18 cellular contexts compared by ENCODE assay signal in genomic region chr20:11901127-11901526, GRCh38. TPM values are rescaled to one million over a fixed set of nuclear protein-coding genes. Genes with fewer than 3 reads are reported as not detected.
A peak's percentile ranks its signal among the peaks of the same experiment; 100 is the strongest.
DNase-seq lines count a peak whose midpoint lies in the region; ATAC-seq and TF ChIP-seq lines count a peak whose summit lies in the region.
"Had no signal": no experiment of that assay in that cellular context is flagged by ENCODE, and none has a peak within 500 bp of the region (broad histone marks: within the 10 kb centered on the region; RNA-seq: fewer than 3 reads in every experiment).

No MANE protein-coding gene starts in this region.

- H3F3A ChIP-seq in smooth muscle cell (ENCODE audit: low read depth) = peaks cover 9% of the 10 kb centered on the region

- H3K27ac ChIP-seq in SJCRH30 (no peak overlapping the region), smooth muscle cell (ENCODE audit: low read depth) (peak overlapping the region; percentile 85)
- H3K27ac ChIP-seq: KMS-11, tibial artery had no signal

- H3K36me3 ChIP-seq in SJCRH30 (no peaks in the 10 kb centered on the region), smooth muscle cell (ENCODE audit: low read depth) (no peaks in the 10 kb centered on the region)
- H3K36me3 ChIP-seq: tibial artery had no signal

- WGBS in smooth muscle cell (ENCODE audit: low lambda C conversion rate) = 29% methylated on average over 3 of the region's 3 CpGs

- H3K9me3 ChIP-seq in SJCRH30 (replicated peaks) (no peaks in the 10 kb centered on the region), smooth muscle cell (replicated peaks; ENCODE audit: low read depth) (no peaks in the 10 kb centered on the region)
- H3K9me3 ChIP-seq: tibial artery had no signal

- H3K9me3 Mint-ChIP-seq in activated naive CD4-positive, alpha-beta T cell treated with anti-CD3 and anti-CD28 coated beads, Interleukin-2, amount 10 ng/mL, durations not matched to agents 7 days and 5 days = peaks cover 5% of the 10 kb centered on the region
- H3K9me3 Mint-ChIP-seq in activated naive CD4-positive, alpha-beta T cell treated with anti-CD3 and anti-CD28 coated beads for 36 hours = peaks cover 2% of the 10 kb centered on the region
- H3K9me3 Mint-ChIP-seq in activated T-helper 2 cell treated with anti-CD3 and anti-CD28 coated beads, Interferon-gamma antibody, Interleukin-2, Interleukin-4, amounts not matched to agents 10 μg/mL and 5 μg/mL and 100 μg/mL, durations not matched to agents 14 hours and 24 hours and 36 hours = peaks cover 3% of the 10 kb centered on the region
- H3K9me3 Mint-ChIP-seq: activated CD8-positive, alpha-beta T cell treated with anti-CD3 and anti-CD28 coated beads for 36 hours had no signal

- peaks cover 11% of the 10 kb centered on the region for H3K4me1 ChIP-seq in SJCRH30
- peaks cover 27% of the 10 kb centered on the region for H3K4me1 ChIP-seq in smooth muscle cell (ENCODE audit: low read depth)

- H3K27me3 Mint-ChIP-seq in activated naive CD4-positive, alpha-beta T cell treated with anti-CD3 and anti-CD28 coated beads, Interleukin-2, amount 10 ng/mL, durations not matched to agents 7 days and 5 days = no peaks in the 10 kb centered on the region
- H3K27me3 Mint-ChIP-seq in activated naive CD4-positive, alpha-beta T cell treated with anti-CD3 and anti-CD28 coated beads for 36 hours (ENCODE audit: low read depth) = peaks cover 4% of the 10 kb centered on the region
- no peaks in the 10 kb centered on the region for H3K27me3 Mint-ChIP-seq in activated T-helper 2 cell treated with anti-CD3 and anti-CD28 coated beads, Interferon-gamma antibody, Interleukin-2, Interleukin-4, amounts not matched to agents 10 μg/mL and 5 μg/mL and 100 μg/mL, durations not matched to agents 14 hours and 24 hours and 36 hours (ENCODE audit: low read depth)
- H3K27me3 Mint-ChIP-seq: activated CD8-positive, alpha-beta T cell treated with anti-CD3 and anti-CD28 coated beads for 36 hours had no signal

- H3K27ac Mint-ChIP-seq in activated naive CD4-positive, alpha-beta T cell treated with anti-CD3 and anti-CD28 coated beads, Interleukin-2, amount 10 ng/mL, durations not matched to agents 7 days and 5 days = peak overlapping the region; percentile 11
- H3K27ac Mint-ChIP-seq in activated naive CD4-positive, alpha-beta T cell treated with anti-CD3 and anti-CD28 coated beads for 36 hours = no peak overlapping the region
- no peak overlapping the region for H3K27ac Mint-ChIP-seq in activated T-helper 2 cell treated with anti-CD3 and anti-CD28 coated beads, Interferon-gamma antibody, Interleukin-2, Interleukin-4, amounts not matched to agents 10 μg/mL and 5 μg/mL and 100 μg/mL, durations not matched to agents 14 hours and 24 hours and 36 hours
- H3K27ac Mint-ChIP-seq: activated CD8-positive, alpha-beta T cell treated with anti-CD3 and anti-CD28 coated beads for 36 hours; activated naive CD4-positive, alpha-beta T cell treated with anti-CD3 and anti-CD28 coated beads, Interleukin-2, amount 50 U/mL, for 24 hours had no signal

- peaks cover 2% of the 10 kb centered on the region for H3K4me1 Mint-ChIP-seq in activated naive CD4-positive, alpha-beta T cell treated with anti-CD3 and anti-CD28 coated beads, Interleukin-2, amount 10 ng/mL, durations not matched to agents 7 days and 5 days
- H3K4me1 Mint-ChIP-seq in activated naive CD4-positive, alpha-beta T cell treated with anti-CD3 and anti-CD28 coated beads for 36 hours (ENCODE audit: low read depth) = peaks cover 2% of the 10 kb centered on the region
- peaks cover 3% of the 10 kb centered on the region for H3K4me1 Mint-ChIP-seq in activated T-helper 2 cell treated with anti-CD3 and anti-CD28 coated beads, Interferon-gamma antibody, Interleukin-2, Interleukin-4, amounts not matched to agents 10 μg/mL and 5 μg/mL and 100 μg/mL, durations not matched to agents 14 hours and 24 hours and 36 hours (ENCODE audit: low read depth)
- H3K4me1 Mint-ChIP-seq: activated naive CD4-positive, alpha-beta T cell treated with anti-CD3 and anti-CD28 coated beads, Interleukin-2, amount 50 U/mL, for 24 hours had no signal

- H3K4me3 Mint-ChIP-seq in activated naive CD4-positive, alpha-beta T cell treated with anti-CD3 and anti-CD28 coated beads, Interleukin-2, amount 10 ng/mL, durations not matched to agents 7 days and 5 days = no peak overlapping the region
- H3K4me3 Mint-ChIP-seq in activated naive CD4-positive, alpha-beta T cell treated with anti-CD3 and anti-CD28 coated beads for 36 hours = no peak overlapping the region
- H3K4me3 Mint-ChIP-seq in activated T-helper 2 cell treated with anti-CD3 and anti-CD28 coated beads, Interferon-gamma antibody, Interleukin-2, Interleukin-4, amounts not matched to agents 10 μg/mL and 5 μg/mL and 100 μg/mL, durations not matched to agents 14 hours and 24 hours and 36 hours (ENCODE audit: low read depth) = no peak overlapping the region
- H3K4me3 Mint-ChIP-seq: activated CD8-positive, alpha-beta T cell treated with anti-CD3 and anti-CD28 coated beads for 36 hours; activated naive CD4-positive, alpha-beta T cell treated with anti-CD3 and anti-CD28 coated beads, Interleukin-2, amount 50 U/mL, for 24 hours; neural crest cell had no signal

- H3K4me3 ChIP-seq in SJCRH30 (no peak overlapping the region), smooth muscle cell (no peak overlapping the region)
- H3K4me3 ChIP-seq: tibial artery had no signal

- H3K4me2 ChIP-seq in smooth muscle cell = peak overlapping the region; percentile 45
- H3K4me2 ChIP-seq: KMS-11 had no signal

- TF ChIP-seq CTCF in smooth muscle cell (IDR thresholded peaks at IDR 0.05; ENCODE audit: borderline replicate concordance, insufficient read depth, poor library complexity, severe bottlenecking) = no peak

- no peak overlapping the region for H2AFZ ChIP-seq in smooth muscle cell (ENCODE audit: low read depth)

- CTCF ChIA-PET in activated naive CD4-positive, alpha-beta T cell treated with anti-CD3 and anti-CD28 coated beads, Interleukin-2, amount 10 ng/mL, durations not matched to agents 7 days and 5 days (lab: Charles Lee) = no interaction called here
- CTCF ChIA-PET in activated naive CD4-positive, alpha-beta T cell treated with anti-CD3 and anti-CD28 coated beads for 36 hours (lab: Charles Lee) = no interaction called here

- H3K9ac ChIP-seq in smooth muscle cell (ENCODE audit: low read depth) = no peak overlapping the region
- H3K9ac ChIP-seq: KMS-11 had no signal

- DNase-seq in activated naive CD4-positive, alpha-beta T cell treated with anti-CD3 and anti-CD28 coated beads, Interleukin-2, amount 10 ng/mL, durations not matched to agents 7 days and 5 days = no peak
- no peak for DNase-seq in activated naive CD4-positive, alpha-beta T cell treated with anti-CD3 and anti-CD28 coated beads for 36 hours
- DNase-seq in SJCRH30 = peak; percentile 22 to 52
- DNase-seq in fibroblast of peridontal ligament (ENCODE audit: extremely low read depth) = peak; percentile 47
- DNase-seq in smooth muscle cell (lab: John Stamatoyannopoulos, UW; ENCODE audit: unreplicated experiment) = no peak
- no peak for DNase-seq in activated T-helper 2 cell treated with anti-CD3 and anti-CD28 coated beads, Interferon-gamma antibody, Interleukin-2, Interleukin-4, amounts not matched to agents 10 μg/mL and 5 μg/mL and 100 μg/mL, durations not matched to agents 14 hours and 24 hours and 36 hours (ENCODE audit: low spot score)
- DNase-seq: 8988T; activated CD8-positive, alpha-beta T cell treated with anti-CD3 and anti-CD28 coated beads for 36 hours; DMS153; glutamatergic neuron; left ventricle myocardium superior; T-helper 2 cell; tibial artery had no signal

- H3K36me3 Mint-ChIP-seq in activated naive CD4-positive, alpha-beta T cell treated with anti-CD3 and anti-CD28 coated beads, Interleukin-2, amount 10 ng/mL, durations not matched to agents 7 days and 5 days = no peaks in the 10 kb centered on the region
- no peaks in the 10 kb centered on the region for H3K36me3 Mint-ChIP-seq in activated naive CD4-positive, alpha-beta T cell treated with anti-CD3 and anti-CD28 coated beads for 36 hours (ENCODE audit: low read depth)
- H3K36me3 Mint-ChIP-seq in activated T-helper 2 cell treated with anti-CD3 and anti-CD28 coated beads, Interferon-gamma antibody, Interleukin-2, Interleukin-4, amounts not matched to agents 10 μg/mL and 5 μg/mL and 100 μg/mL, durations not matched to agents 14 hours and 24 hours and 36 hours (ENCODE audit: low read depth) = no peaks in the 10 kb centered on the region

- no peak for ATAC-seq in HG02884 (IDR thresholded peaks at IDR 0.05; ENCODE audit: unreplicated experiment)
- no peak for ATAC-seq in HG03378 (IDR thresholded peaks at IDR 0.05; ENCODE audit: unreplicated experiment)
- ATAC-seq: activated CD8-positive, alpha-beta T cell treated with anti-CD3 and anti-CD28 coated beads for 36 hours; left ventricle myocardium superior had no signal

- peaks cover 91% of the 10 kb centered on the region for H3K79me2 ChIP-seq in smooth muscle cell (ENCODE audit: low read depth)

- H3K27me3 ChIP-seq in SJCRH30 = no peaks in the 10 kb centered on the region
- no peaks in the 10 kb centered on the region for H3K27me3 ChIP-seq in smooth muscle cell (ENCODE audit: low read depth)
- H3K27me3 ChIP-seq: tibial artery had no signal

- peaks cover 37% of the 10 kb centered on the region for H4K20me1 ChIP-seq in smooth muscle cell (ENCODE audit: low read depth)

- intact Hi-C loops in activated naive CD4-positive, alpha-beta T cell treated with anti-CD3 and anti-CD28 coated beads for 36 hours (cut with micrococcal nuclease) = no loop called here
- intact Hi-C loops in activated T-helper 2 cell treated with anti-CD3 and anti-CD28 coated beads, Interferon-gamma antibody, Interleukin-2, Interleukin-4, amounts not matched to agents 10 μg/mL and 5 μg/mL and 100 μg/mL, durations not matched to agents 14 hours and 24 hours and 36 hours (cut with micrococcal nuclease) = no loop called here

RNA-seq across cellular contexts. Expression of gene BTBD3, which starts 16.6 kb away (rescaled TPM):
- total RNA-seq in activated naive CD4-positive, alpha-beta T cell treated with anti-CD3 and anti-CD28 coated beads for 36 hours = 1 to 10 TPM; 7.2 to 8.2 TPM
- 34.5 and 36.2 TPM in 2 replicates for total RNA-seq in SJCRH30 (2014; rRNA removed; shearing (Covaris generic))
- total RNA-seq in smooth muscle cell = 65.2 and 70.1 TPM in 2 replicates
- 17.5 and 18.2 TPM in 2 replicates for polyA plus RNA-seq in smooth muscle cell
- 13.2 and 15.1 TPM in 2 replicates for total RNA-seq in activated T-helper 2 cell treated with anti-CD3 and anti-CD28 coated beads, Interferon-gamma antibody, Interleukin-2, Interleukin-4, amounts not matched to agents 10 μg/mL and 5 μg/mL and 100 μg/mL, durations not matched to agents 14 hours and 24 hours and 36 hours

Comparison
In these comparisons a context has a peak if more than half of its experiments do, and no peak if none do; other contexts are left out.
1. DNase-seq: peak in SJCRH30 (2 of 2) and fibroblast of peridontal ligament (single experiment); none in activated naive CD4-positive, alpha-beta T cell treated with anti-CD3 and anti-CD28 coated beads, Interleukin-2, amount 10 ng/mL, durations not matched to agents 7 days and 5 days (single experiment), activated naive CD4-positive, alpha-beta T cell treated with anti-CD3 and anti-CD28 coated beads for 36 hours (single experiment), smooth muscle cell (single experiment) and activated T-helper 2 cell treated with anti-CD3 and anti-CD28 coated beads, Interferon-gamma antibody, Interleukin-2, Interleukin-4, amounts not matched to agents 10 μg/mL and 5 μg/mL and 100 μg/mL, durations not matched to agents 14 hours and 24 hours and 36 hours (single experiment).